Comparison of ENCODE assay signal across 20 cellular contexts in the genomic region with DNA sequence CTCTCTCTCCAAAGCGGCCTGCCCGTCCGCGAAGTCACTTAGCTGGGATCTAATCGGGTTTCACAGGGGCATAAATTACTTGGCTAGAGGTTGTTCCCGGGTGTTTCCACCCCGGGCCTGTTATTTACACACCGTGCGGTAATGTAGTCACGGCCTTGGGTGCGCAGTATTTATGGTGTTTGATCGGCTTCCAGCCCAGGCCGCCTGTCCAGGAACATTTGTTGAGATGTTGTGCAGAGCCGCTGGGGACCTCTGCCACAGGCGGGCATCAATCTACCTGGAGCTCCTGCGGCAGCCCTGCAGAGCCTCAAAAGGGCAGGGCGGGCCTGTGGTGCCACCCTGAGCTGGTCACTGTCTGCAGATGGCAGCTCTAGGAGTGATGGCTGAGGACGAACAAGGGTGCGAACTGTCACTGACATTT.
A peak's percentile ranks its signal among the peaks of the same experiment; 100 is the strongest.
DNase-seq lines count a peak whose midpoint lies in the region; ATAC-seq and TF ChIP-seq lines count a peak whose summit lies in the region.
"Had no signal": no experiment of that assay in that cellular context is flagged by ENCODE, and none has a peak within 500 bp of the region (broad histone marks: within the 10 kb centered on the region; RNA-seq: fewer than 3 reads in every experiment).

No MANE protein-coding gene starts in this region.

- H3K27me3 Mint-ChIP-seq in activated naive CD8-positive, alpha-beta T cell treated with anti-CD3 and anti-CD28 coated beads, Interleukin-2, amount 10 ng/mL, durations not matched to agents 7 days and 5 days: no peaks in the 10 kb centered on the region
- H3K27me3 Mint-ChIP-seq in activated naive CD8-positive, alpha-beta T cell treated with anti-CD3 and anti-CD28 coated beads, Interleukin-2, amount 50 U/mL, for 24 hours: peaks cover 2% of the 10 kb centered on the region
- H3K27me3 Mint-ChIP-seq in nephron progenitor cell (ENCODE audit: low read depth, poor library complexity): peaks cover 26% of the 10 kb centered on the region

- peak overlapping the region in 1 of 2 donors; percentile 64 for H3K9ac ChIP-seq in colonic mucosa (ENCODE audit: low read depth in 2 of 2, low read length in 2 of 2)

- in situ Hi-C loops in transverse colon (cut with MboI; ENCODE audit: low pct_ligation_motif_present in 1 of 4, low pct_unique_long_range_greater_than_20kb in 1 of 4, low sequenced_read_pairs in 3 of 4): no loop called here

- H3K36me3 Mint-ChIP-seq in activated naive CD8-positive, alpha-beta T cell treated with anti-CD3 and anti-CD28 coated beads, Interleukin-2, amount 10 ng/mL, durations not matched to agents 7 days and 5 days: peaks cover 3% of the 10 kb centered on the region
- no peaks in the 10 kb centered on the region for H3K36me3 Mint-ChIP-seq in activated naive CD8-positive, alpha-beta T cell treated with anti-CD3 and anti-CD28 coated beads, Interleukin-2, amount 50 U/mL, for 24 hours (ENCODE audit: low read depth)
- no peaks in the 10 kb centered on the region for H3K36me3 Mint-ChIP-seq in nephron progenitor cell (ENCODE audit: low read depth)

- no peak overlapping the region for H3K4me3 Mint-ChIP-seq in activated naive CD8-positive, alpha-beta T cell treated with anti-CD3 and anti-CD28 coated beads, Interleukin-2, amount 10 ng/mL, durations not matched to agents 7 days and 5 days
- H3K4me3 Mint-ChIP-seq in activated naive CD8-positive, alpha-beta T cell treated with anti-CD3 and anti-CD28 coated beads, Interleukin-2, amount 50 U/mL, for 24 hours: no peak overlapping the region
- no peak overlapping the region for H3K4me3 Mint-ChIP-seq in nephron progenitor cell
- H3K4me3 Mint-ChIP-seq: B cell; CD8-positive, alpha-beta memory T cell; HFFc6 had no signal

- no peaks in the 10 kb centered on the region for H3K36me3 ChIP-seq in colonic mucosa
- H3K36me3 ChIP-seq in transverse colon: no peaks in the 10 kb centered on the region

- peaks cover 19% of the 10 kb centered on the region for H3K4me1 ChIP-seq in colonic mucosa
- peaks cover 0 to 33% (median 31%) of the 10 kb centered on the region in 4 donors for H3K4me1 ChIP-seq in transverse colon

- 35% methylated on average over 15 of the region's 19 CpGs; no CpG with 5 or more reads in 1 of the 2 donors for WGBS in transverse colon (ENCODE audit: low coverage in 1 of 2), 2 donors

- peak; percentile 19 for DNase-seq in activated naive CD8-positive, alpha-beta T cell treated with anti-CD3 and anti-CD28 coated beads, Interleukin-2, amount 10 ng/mL, durations not matched to agents 7 days and 5 days
- no peak for DNase-seq in activated naive CD8-positive, alpha-beta T cell treated with anti-CD3 and anti-CD28 coated beads, Interleukin-2, amount 50 U/mL, for 24 hours
- DNase-seq in colonic mucosa: peak; percentile 78
- peak; percentile 31 for DNase-seq in nephron progenitor cell
- peak; percentile 76 for DNase-seq in transverse colon
- DNase-seq in GM19238 (ENCODE audit: insufficient read length, low spot score): no peak
- DNase-seq in NCI-H2196 treated with DMSO at 0.1 percent for 48 hours (lab: John Stamatoyannopoulos, UW; ENCODE audit: unreplicated experiment): no peak
- DNase-seq: GDM1, HFFc6, KBM-7, NCI-H1048, NCI-H1694, NCI-H2227 treated with DMSO at 0.1 percent for 48 hours, NCI-H524 treated with DMSO at 0.1 percent for 48 hours, SHP77 treated with DMSO at 0.1 percent for 48 hours had no signal

- TF ChIP-seq CTCF in colonic mucosa (IDR thresholded peaks at IDR 0.05) (no peak), nephron progenitor cell (IDR thresholded peaks at IDR 0.05) (no peak), transverse colon (IDR thresholded peaks at IDR 0.05) (peak in 1 of 5 experiments; percentile 11)

- peaks cover 11% of the 10 kb centered on the region for H3K9me3 Mint-ChIP-seq in activated naive CD8-positive, alpha-beta T cell treated with anti-CD3 and anti-CD28 coated beads, Interleukin-2, amount 10 ng/mL, durations not matched to agents 7 days and 5 days
- H3K9me3 Mint-ChIP-seq in activated naive CD8-positive, alpha-beta T cell treated with anti-CD3 and anti-CD28 coated beads, Interleukin-2, amount 50 U/mL, for 24 hours: peaks cover 18% of the 10 kb centered on the region
- peaks cover 19% of the 10 kb centered on the region for H3K9me3 Mint-ChIP-seq in nephron progenitor cell

- H3K9me3 ChIP-seq in colonic mucosa (no peaks in the 10 kb centered on the region), transverse colon (peaks cover 8 to 10% of the 10 kb centered on the region in 2 donors)

- peak; percentile 24 for TF ChIP-seq POLR2A in transverse colon (IDR thresholded peaks at IDR 0.05)

- H3K27ac ChIP-seq in colonic mucosa (peak overlapping the region; percentile 52), transverse colon (peak overlapping the region in 3 of 4 donors; percentile 51 to 69 (median 64))
- H3K27ac ChIP-seq: 22Rv1 had no signal

- POLR2A ChIA-PET in activated naive CD8-positive, alpha-beta T cell treated with anti-CD3 and anti-CD28 coated beads, Interleukin-2, amount 10 ng/mL, durations not matched to agents 7 days and 5 days (lab: Charles Lee): no interaction called here

- peaks cover 12% of the 10 kb centered on the region for H3K4me1 Mint-ChIP-seq in activated naive CD8-positive, alpha-beta T cell treated with anti-CD3 and anti-CD28 coated beads, Interleukin-2, amount 10 ng/mL, durations not matched to agents 7 days and 5 days
- H3K4me1 Mint-ChIP-seq in activated naive CD8-positive, alpha-beta T cell treated with anti-CD3 and anti-CD28 coated beads, Interleukin-2, amount 50 U/mL, for 24 hours: peaks cover 12% of the 10 kb centered on the region
- peaks cover 28% of the 10 kb centered on the region for H3K4me1 Mint-ChIP-seq in nephron progenitor cell

- H3K4me3 ChIP-seq in colonic mucosa (no peak overlapping the region), transverse colon (no peak overlapping the region)
- H3K4me3 ChIP-seq: GM12878 had no signal

- ATAC-seq in activated naive CD8-positive, alpha-beta T cell treated with anti-CD3 and anti-CD28 coated beads, Interleukin-2, amount 10 ng/mL, durations not matched to agents 7 days and 5 days (ENCODE audit: low read depth): no peak
- no peak for ATAC-seq in activated naive CD8-positive, alpha-beta T cell treated with anti-CD3 and anti-CD28 coated beads, Interleukin-2, amount 50 U/mL, for 24 hours
- no peak for ATAC-seq in GM18907 (IDR thresholded peaks at IDR 0.05; ENCODE audit: unreplicated experiment)
- ATAC-seq: GM12878 had no signal

- no peaks in the 10 kb centered on the region for H3K27me3 ChIP-seq in colonic mucosa
- no peaks in the 10 kb centered on the region for H3K27me3 ChIP-seq in transverse colon

- H3K27ac Mint-ChIP-seq in activated naive CD8-positive, alpha-beta T cell treated with anti-CD3 and anti-CD28 coated beads, Interleukin-2, amount 10 ng/mL, durations not matched to agents 7 days and 5 days: no peak overlapping the region
- H3K27ac Mint-ChIP-seq in activated naive CD8-positive, alpha-beta T cell treated with anti-CD3 and anti-CD28 coated beads, Interleukin-2, amount 50 U/mL, for 24 hours: no peak overlapping the region
- H3K27ac Mint-ChIP-seq in nephron progenitor cell: peak overlapping the region; percentile 51
- H3K27ac Mint-ChIP-seq: B cell; CD8-positive, alpha-beta memory T cell; HFFc6 had no signal

- peak; percentile 53 for TF ChIP-seq EP300 in transverse colon (IDR thresholded peaks at IDR 0.05; ENCODE audit: low read depth)

- intact Hi-C loops in colonic mucosa (cut with DNase I): no loop called here
- intact Hi-C loops in transverse colon (cut with DNase I; ENCODE audit: low total_unique reads): no loop called here

Comparison
In these comparisons a context has a peak if more than half of its experiments do, and no peak if none do; other contexts are left out.
1. DNase-seq: peak in activated naive CD8-positive, alpha-beta T cell treated with anti-CD3 and anti-CD28 coated beads, Interleukin-2, amount 10 ng/mL, durations not matched to agents 7 days and 5 days (single experiment), colonic mucosa (single experiment), nephron progenitor cell (single experiment) and transverse colon (single experiment); none in activated naive CD8-positive, alpha-beta T cell treated with anti-CD3 and anti-CD28 coated beads, Interleukin-2, amount 50 U/mL, for 24 hours (single experiment), GM19238 (single experiment) and NCI-H2196 treated with DMSO at 0.1 percent for 48 hours (single experiment).